Comparison of ENCODE assay signal across 27 cellular contexts in the genomic region with DNA sequence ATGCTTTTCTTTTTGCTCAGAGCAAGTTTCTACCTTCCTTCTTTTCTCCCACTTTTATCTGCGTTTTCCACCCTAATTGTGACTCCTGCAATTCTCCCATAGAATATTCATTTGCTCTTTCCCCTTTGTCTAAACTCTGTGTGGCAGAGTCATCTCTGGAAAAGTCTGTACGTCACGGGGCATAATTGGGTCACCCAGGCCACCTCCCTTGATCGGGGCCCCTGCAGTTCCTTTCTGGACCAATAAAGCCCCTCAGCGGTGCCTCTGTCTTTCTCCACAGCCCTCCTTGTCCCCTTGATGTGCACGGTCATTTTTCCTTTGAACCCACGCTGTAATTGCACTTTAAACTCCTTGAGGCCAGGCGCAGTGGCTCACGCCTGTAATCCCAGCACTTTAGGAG. TPM values are rescaled to one million over a fixed set of nuclear protein-coding genes. Genes with fewer than 3 reads are reported as not detected.
"Had no signal": no experiment of that assay in that cellular context is flagged by ENCODE, and none has a peak within 500 bp of the region (broad histone marks: within the 10 kb centered on the region; RNA-seq: fewer than 3 reads in every experiment).

No MANE protein-coding gene starts in this region.

- DNase-seq: activated CD4-positive, alpha-beta T cell treated with anti-CD3 and anti-CD28 coated beads, Interleukin-2, amount 10 ng/mL, durations not matched to agents 24 days and 14 days; activated CD8-positive, alpha-beta memory T cell treated with anti-CD3 and anti-CD28 coated beads for 24 hours; activated CD8-positive, alpha-beta memory T cell treated with anti-CD3 and anti-CD28 coated beads, Interleukin-2, amount 50 U/mL, for 4 hours; activated naive CD4-positive, alpha-beta T cell; activated T-cell treated with anti-CD3 and anti-CD28 coated beads, Interleukin-2, amount 50 U/mL, for 24 hours; cerebellar nuclear complex; esophagus squamous epithelium; head of caudate nucleus; left ventricle myocardium superior; midbrain; natural killer cell; pancreas; psoas muscle; stimulated activated CD4-positive, alpha-beta T cell treated with anti-CD3 and anti-CD28 coated beads, Interleukin-1b, Interleukin-23, amount 100 ng/mL, for 48 hours; transverse colon had no signal

- H3K27ac ChIP-seq: coronary artery, esophagus squamous epithelium, gastroesophageal sphincter, neutrophil, pancreas, psoas muscle, right atrium auricular region, transverse colon, vagina, VCaP had no signal

- H3K27me3 ChIP-seq: esophagus squamous epithelium, gastroesophageal sphincter, pancreas, right atrium auricular region, transverse colon, vagina had no signal

- H3K36me3 ChIP-seq: esophagus squamous epithelium, gastroesophageal sphincter, neutrophil, pancreas, right atrium auricular region, transverse colon, vagina had no signal

- ATAC-seq: gastroesophageal sphincter, left ventricle myocardium superior, natural killer cell, psoas muscle had no signal

- H3K9me3 ChIP-seq: esophagus squamous epithelium, gastroesophageal sphincter, neutrophil, pancreas, psoas muscle, right atrium auricular region, transverse colon, vagina had no signal

- H3K4me3 ChIP-seq: coronary artery, esophagus squamous epithelium, gastroesophageal sphincter, pancreas, psoas muscle, right atrium auricular region, transverse colon, vagina had no signal

- H3K4me1 ChIP-seq: esophagus squamous epithelium, gastroesophageal sphincter, psoas muscle, right atrium auricular region, transverse colon, vagina had no signal

RNA-seq across cellular contexts. Expression of a gene that starts 10.7 kb away (rescaled TPM):
- total RNA-seq: activated CD4-positive, alpha-beta T cell treated with anti-CD3 and anti-CD28 coated beads, Interleukin-2, amount 10 ng/mL, durations not matched to agents 24 days and 14 days; activated T-helper 2 cell treated with anti-CD3 and anti-CD28 coated beads, Interferon-gamma antibody, Interleukin-2, Interleukin-4, amounts not matched to agents 10 μg/mL and 5 μg/mL and 100 μg/mL, durations not matched to agents 14 hours and 24 hours and 36 hours; natural killer cell; psoas muscle; skeletal muscle tissue; T-helper 2 cell treated with Interferon-gamma antibody and Interleukin-4, amounts not matched to agents 100 ng/mL and 5 ng/mL, for 36 hours; vagina had no signal

RNA-seq across cellular contexts. Expression of a gene that starts 38.1 kb away (rescaled TPM):
- total RNA-seq: activated CD4-positive, alpha-beta T cell treated with anti-CD3 and anti-CD28 coated beads, Interleukin-2, amount 10 ng/mL, durations not matched to agents 24 days and 14 days; activated T-helper 2 cell treated with anti-CD3 and anti-CD28 coated beads, Interferon-gamma antibody, Interleukin-2, Interleukin-4, amounts not matched to agents 10 μg/mL and 5 μg/mL and 100 μg/mL, durations not matched to agents 14 hours and 24 hours and 36 hours; bronchial epithelial cell; esophagus squamous epithelium; gastroesophageal sphincter; left ventricle myocardium superior; mammary epithelial cell; natural killer cell; pancreas; psoas muscle; right atrium auricular region; skeletal muscle tissue; T-helper 2 cell treated with Interferon-gamma antibody and Interleukin-4, amounts not matched to agents 100 ng/mL and 5 ng/mL, for 36 hours; temporal lobe; transverse colon; vagina had no signal
- polyA plus RNA-seq: pancreas had no signal
